In genomic region chr5:39058178-39058577, GRCh38 we compare ENCODE assay signal across 9 cellular contexts.
DNase-seq lines count a peak whose midpoint lies in the region; ATAC-seq and TF ChIP-seq lines count a peak whose summit lies in the region.
"Had no signal": no experiment of that assay in that cellular context is flagged by ENCODE, and none has a peak within 500 bp of the region (broad histone marks: within the 10 kb centered on the region; RNA-seq: fewer than 3 reads in every experiment).

No MANE protein-coding gene starts in this region.

- H3K36me3 Mint-ChIP-seq in effector memory CD8-positive, alpha-beta T cell (ENCODE audit: insufficient read depth) = peaks cover 12% of the 10 kb centered on the region

- peaks cover 7% of the 10 kb centered on the region for H3K4me1 ChIP-seq in ACC112 (ENCODE audit: control insufficient read depth, insufficient read depth, low read length, unreplicated experiment)

- no peak for DNase-seq in effector memory CD8-positive, alpha-beta T cell
- no peak for DNase-seq in NCI-H1105 (lab: John Stamatoyannopoulos, UW)
- DNase-seq in NOMO-1 treated with DMSO at 0.1 percent for 48 hours (lab: John Stamatoyannopoulos, UW; ENCODE audit: unreplicated experiment) = no peak
- no peak for DNase-seq in NCI-H1436 (lab: John Stamatoyannopoulos, UW)
- DNase-seq in WERI-Rb-1 = no peak
- DNase-seq: activated CD8-positive, alpha-beta memory T cell treated with anti-CD3 and anti-CD28 coated beads, Interleukin-2, amount 50 U/mL, for 4 hours had no signal

- H2AFZ ChIP-seq in ACC112 (ENCODE audit: low read length, unreplicated experiment) = no peak overlapping the region

- H3K79me2 ChIP-seq in ACC112 (ENCODE audit: control insufficient read depth, insufficient read depth, low read length, unreplicated experiment) = peaks cover 70% of the 10 kb centered on the region

- H3K36me3 ChIP-seq in ACC112 (ENCODE audit: insufficient read depth, low read length) (peaks cover 15% of the 10 kb centered on the region; the same call in 1 of the 2 replicates), WERI-Rb-1 (no peaks in the 10 kb centered on the region; the same call in none of the 2 replicates)

- peak overlapping the region; percentile 7; the same call in 1 of the 2 replicates for H3K27ac ChIP-seq in ACC112 (ENCODE audit: low read depth, low read length)
- H3K27ac ChIP-seq in WERI-Rb-1 = no peak overlapping the region

- H3K27me3 ChIP-seq in ACC112 (ENCODE audit: insufficient read depth, low read length) = no peaks in the 10 kb centered on the region
- no peaks in the 10 kb centered on the region for H3K27me3 ChIP-seq in WERI-Rb-1 (ENCODE audit: insufficient read depth, low read depth, severe bottlenecking)

- H3K27me3 Mint-ChIP-seq in effector memory CD8-positive, alpha-beta T cell = no peaks in the 10 kb centered on the region

- H3K9me3 ChIP-seq in WERI-Rb-1 (ENCODE audit: severe bottlenecking) = no peaks in the 10 kb centered on the region

- peak overlapping the region; percentile 59 to 76 for H3K4me3 Mint-ChIP-seq in effector memory CD8-positive, alpha-beta T cell

- TF ChIP-seq CTCF in WERI-Rb-1 (IDR thresholded peaks at IDR 0.05; ENCODE audit: low read depth, low read length) = no peak

- ATAC-seq in GM19035 (IDR thresholded peaks at IDR 0.05; ENCODE audit: unreplicated experiment) = peak; percentile 88
- ATAC-seq in HG03139 (IDR thresholded peaks at IDR 0.05; ENCODE audit: unreplicated experiment) = peak; percentile 63
- peak; percentile 45 for ATAC-seq in effector memory CD8-positive, alpha-beta T cell (replicated peaks)

- H3K9me3 Mint-ChIP-seq in effector memory CD8-positive, alpha-beta T cell = no peaks in the 10 kb centered on the region

- H3K4me1 Mint-ChIP-seq in effector memory CD8-positive, alpha-beta T cell (ENCODE audit: low read depth in 2 of 2) = peaks cover 30 to 58% of the 10 kb centered on the region in 2 donors

- peak overlapping the region in 1 of 2 donors; percentile 47 for H3K27ac Mint-ChIP-seq in effector memory CD8-positive, alpha-beta T cell

- peak overlapping the region; percentile 75 for H3K4me3 ChIP-seq in ACC112 (ENCODE audit: low read depth, low read length)
- H3K4me3 ChIP-seq in WERI-Rb-1 (ENCODE audit: low read depth, low read length) = no peak overlapping the region
